ENCODE assay signal across 8 cellular contexts in the genomic region with DNA sequence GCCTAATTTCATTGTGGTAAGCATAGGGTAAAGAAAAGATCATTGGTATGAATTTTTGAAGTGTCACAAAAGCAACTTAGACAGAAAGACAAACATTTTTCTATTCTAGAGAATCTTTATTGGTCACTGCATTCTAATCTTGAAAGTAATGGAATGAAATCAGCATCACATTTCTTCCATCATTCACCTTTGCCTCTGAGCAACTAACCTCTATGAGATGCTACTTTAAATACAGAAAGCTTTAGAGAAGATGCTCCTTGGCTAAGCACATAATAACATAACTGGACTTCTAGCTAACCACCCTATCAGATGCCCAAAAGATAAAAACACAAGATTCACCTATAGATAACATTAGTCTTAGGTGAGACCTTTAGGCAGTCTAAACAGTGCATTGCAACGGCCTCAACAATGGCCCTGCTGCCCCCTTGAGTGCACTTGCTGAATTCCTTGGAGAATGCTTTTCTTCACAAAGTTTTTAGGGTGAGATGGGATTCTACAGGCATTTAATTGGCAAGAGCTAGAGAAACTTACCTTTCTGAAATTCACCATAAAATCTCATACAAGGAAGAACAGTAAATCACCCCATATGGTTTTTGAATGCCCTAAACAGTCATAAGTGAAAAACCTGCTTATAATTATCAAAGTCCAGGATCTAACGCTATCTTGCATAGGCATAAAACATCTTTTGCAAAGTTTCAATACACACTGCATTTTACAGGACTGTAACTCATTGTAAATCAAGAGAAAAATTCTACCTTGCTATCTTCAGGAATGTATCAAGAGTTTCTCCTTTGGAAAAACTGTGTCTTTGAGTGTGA.
DNase-seq lines count a peak whose midpoint lies in the region; ATAC-seq and TF ChIP-seq lines count a peak whose summit lies in the region.

No MANE protein-coding gene starts in this region.

- ATAC-seq in activated CD4-positive, alpha-beta T cell treated with anti-CD3 and anti-CD28 coated beads for 36 hours: no peak
- ATAC-seq in GM18502 (IDR thresholded peaks at IDR 0.05; ENCODE audit: poor library complexity, unreplicated experiment): no peak

- H3K4me1 Mint-ChIP-seq in activated CD4-positive, alpha-beta T cell treated with anti-CD3 and anti-CD28 coated beads for 36 hours: no peaks in the 10 kb centered on the region

- H3K4me3 ChIP-seq in NB4 (ENCODE audit: low read depth, low read length): no peak overlapping the region
- H3K4me3 ChIP-seq in dorsolateral prefrontal cortex: no peak overlapping the region

- H3K27me3 ChIP-seq in dorsolateral prefrontal cortex: no peaks in the 10 kb centered on the region

- no peak overlapping the region for H3K27ac Mint-ChIP-seq in activated CD4-positive, alpha-beta T cell treated with anti-CD3 and anti-CD28 coated beads for 36 hours

- TF ChIP-seq CTCF in NB4 (IDR thresholded peaks at IDR 0.05; ENCODE audit: low read depth, low read length) (peak; percentile 45), dorsolateral prefrontal cortex (IDR thresholded peaks at IDR 0.05 in 54 of 56, conservative IDR thresholded peaks at IDR 0.05 in 2 of 56; ENCODE audit: low read depth in 1 of 56, partially characterized antibody in 56 of 56) (peak in 29 of 56 donors; percentile 12 to 45 (median 32))

- TF ChIP-seq POLR2A in NB4 (IDR thresholded peaks at IDR 0.05; ENCODE audit: extremely low read depth, insufficient read length): no peak

- peak; percentile 18 for DNase-seq in activated CD4-positive, alpha-beta T cell treated with anti-CD3 and anti-CD28 coated beads for 36 hours
- DNase-seq in activated CD4-positive, alpha-beta T cell treated with anti-CD3 and anti-CD28 coated beads for 1 hour: no peak
- peak; percentile 32 for DNase-seq in NB4 (ENCODE audit: low read depth)
- peak in 3 of 10 donors; percentile 5 to 17 (median 7) for DNase-seq in dorsolateral prefrontal cortex
- DNase-seq in superior temporal gyrus (ENCODE audit: extremely low spot score): peak; percentile 23
- DNase-seq in DMS79 treated with DMSO at 0.1 percent for 48 hours (lab: John Stamatoyannopoulos, UW): no peak
- no peak for DNase-seq in glomerular visceral epithelial cell (ENCODE audit: extremely low spot score)

- intact Hi-C loops in activated CD4-positive, alpha-beta T cell treated with anti-CD3 and anti-CD28 coated beads for 36 hours (cut with DNase I, micrococcal nuclease): no loop called here
- intact Hi-C loops in dorsolateral prefrontal cortex (cut with DNase I): no loop called here

- no peaks in the 10 kb centered on the region for H3K27me3 Mint-ChIP-seq in activated CD4-positive, alpha-beta T cell treated with anti-CD3 and anti-CD28 coated beads for 36 hours

- H3K27ac ChIP-seq in dorsolateral prefrontal cortex: no peak overlapping the region

- H3K36me3 Mint-ChIP-seq in activated CD4-positive, alpha-beta T cell treated with anti-CD3 and anti-CD28 coated beads for 36 hours (ENCODE audit: low read depth): no peaks in the 10 kb centered on the region

- no peak overlapping the region for H3K4me3 Mint-ChIP-seq in activated CD4-positive, alpha-beta T cell treated with anti-CD3 and anti-CD28 coated beads for 36 hours

- CTCF ChIA-PET in activated CD4-positive, alpha-beta T cell treated with anti-CD3 and anti-CD28 coated beads for 36 hours (lab: Charles Lee): no interaction called here

- POLR2A ChIA-PET in activated CD4-positive, alpha-beta T cell treated with anti-CD3 and anti-CD28 coated beads for 36 hours (lab: Charles Lee): no interaction called here

- peaks cover 2% of the 10 kb centered on the region for H3K9me3 Mint-ChIP-seq in activated CD4-positive, alpha-beta T cell treated with anti-CD3 and anti-CD28 coated beads for 36 hours (ENCODE audit: low read depth)

Comparison
In these comparisons a context has a peak if more than half of its experiments do, and no peak if none do; other contexts are left out.
1. DNase-seq: peak in activated CD4-positive, alpha-beta T cell treated with anti-CD3 and anti-CD28 coated beads for 36 hours (single experiment), NB4 (single experiment) and superior temporal gyrus (single experiment); none in activated CD4-positive, alpha-beta T cell treated with anti-CD3 and anti-CD28 coated beads for 1 hour (single experiment), DMS79 treated with DMSO at 0.1 percent for 48 hours (single experiment) and glomerular visceral epithelial cell (single experiment).